ENCODE assay signal across 8 cellular contexts in the genomic region with DNA sequence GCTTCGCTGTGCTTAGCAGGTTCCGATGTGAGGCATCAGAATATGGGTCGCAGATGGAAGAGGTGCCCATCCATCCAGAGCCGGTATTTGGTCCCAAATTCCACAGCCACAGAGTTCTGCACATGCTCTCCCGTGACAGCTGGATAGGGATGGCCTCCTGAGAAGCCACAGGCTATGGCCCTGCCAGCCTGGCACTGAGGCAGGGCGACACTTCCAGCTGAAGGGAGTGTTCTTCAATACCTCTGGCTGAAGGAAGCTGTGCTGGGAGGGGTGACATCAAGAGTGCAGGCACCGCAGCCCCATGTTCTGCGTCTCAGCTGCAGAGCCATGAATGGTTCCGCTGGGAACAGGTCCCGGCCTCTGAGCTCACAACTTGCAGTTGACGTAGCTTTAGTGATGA.
"Had no signal": no experiment of that assay in that cellular context is flagged by ENCODE, and none has a peak within 500 bp of the region (broad histone marks: within the 10 kb centered on the region; RNA-seq: fewer than 3 reads in every experiment).

No MANE protein-coding gene starts in this region.

- H3K9me3 ChIP-seq: HAP-1 had no signal

- ATAC-seq: HCT116 had no signal

- H3K27ac ChIP-seq: GM23248, HL-60 had no signal

- DNase-seq: GOT3, H7, HFFc6, KG1 had no signal

- H3K4me1 ChIP-seq: HAP-1 had no signal

- H3K4me3 ChIP-seq: GM23248, HAP-1 had no signal

- H3K36me3 ChIP-seq: HAP-1 had no signal
